Comparison of ENCODE assay signal across 20 cellular contexts in genomic region chr2:164976301-164976700, GRCh38. TPM values are rescaled to one million over a fixed set of nuclear protein-coding genes. Genes with fewer than 3 reads are reported as not detected.
"Had no signal": no experiment of that assay in that cellular context is flagged by ENCODE, and none has a peak within 500 bp of the region (broad histone marks: within the 10 kb centered on the region; RNA-seq: fewer than 3 reads in every experiment).

No MANE protein-coding gene starts in this region.

- H3K4me3 Mint-ChIP-seq: activated CD4-positive, alpha-beta memory T cell treated with anti-CD3 and anti-CD28 coated beads, Interleukin-2, amount 10 ng/mL, durations not matched to agents 7 days and 5 days; activated CD4-positive, alpha-beta T cell treated with anti-CD3 and anti-CD28 coated beads for 36 hours; activated naive CD8-positive, alpha-beta T cell treated with anti-CD3 and anti-CD28 coated beads, Interleukin-2, amount 50 U/mL, for 24 hours; activated T-helper 1 cell treated with anti-CD3 and anti-CD28 coated beads, Interleukin-12 subunit alpha, Interleukin-12 subunit beta, Interleukin-2, Interleukin-4 antibody, amounts not matched to agents 30 ng/mL and 10 ng/mL and 1 ng/mL, durations not matched to agents 14 hours and 24 hours and 36 hours; naive thymus-derived CD8-positive, alpha-beta T cell; T-cell had no signal

- H3K27ac Mint-ChIP-seq: activated CD4-positive, alpha-beta memory T cell treated with anti-CD3 and anti-CD28 coated beads, Interleukin-2, amount 10 ng/mL, durations not matched to agents 7 days and 5 days; activated CD4-positive, alpha-beta T cell treated with anti-CD3 and anti-CD28 coated beads for 36 hours; activated naive CD8-positive, alpha-beta T cell treated with anti-CD3 and anti-CD28 coated beads, Interleukin-2, amount 50 U/mL, for 24 hours; activated T-helper 1 cell treated with anti-CD3 and anti-CD28 coated beads, Interleukin-12 subunit alpha, Interleukin-12 subunit beta, Interleukin-2, Interleukin-4 antibody, amounts not matched to agents 30 ng/mL and 10 ng/mL and 1 ng/mL, durations not matched to agents 14 hours and 24 hours and 36 hours; progenitor cell of endocrine pancreas; T-cell had no signal

- H3K27ac ChIP-seq: coronary artery, epithelial cell of prostate, VCaP had no signal

- H3K36me3 Mint-ChIP-seq: naive thymus-derived CD8-positive, alpha-beta T cell; T-cell had no signal

- H3K27me3 Mint-ChIP-seq: activated CD4-positive, alpha-beta T cell treated with anti-CD3 and anti-CD28 coated beads for 36 hours; naive thymus-derived CD8-positive, alpha-beta T cell; progenitor cell of endocrine pancreas; T-cell had no signal

- H3K9me3 Mint-ChIP-seq: activated CD4-positive, alpha-beta memory T cell treated with anti-CD3 and anti-CD28 coated beads, Interleukin-2, amount 10 ng/mL, durations not matched to agents 7 days and 5 days; activated naive CD8-positive, alpha-beta T cell treated with anti-CD3 and anti-CD28 coated beads, Interleukin-2, amount 50 U/mL, for 24 hours; activated T-helper 1 cell treated with anti-CD3 and anti-CD28 coated beads, Interleukin-12 subunit alpha, Interleukin-12 subunit beta, Interleukin-2, Interleukin-4 antibody, amounts not matched to agents 30 ng/mL and 10 ng/mL and 1 ng/mL, durations not matched to agents 14 hours and 24 hours and 36 hours; naive thymus-derived CD8-positive, alpha-beta T cell; T-cell had no signal

- ATAC-seq: activated CD4-positive, alpha-beta T cell treated with anti-CD3 and anti-CD28 coated beads for 36 hours; activated naive CD8-positive, alpha-beta T cell treated with anti-CD3 and anti-CD28 coated beads, Interleukin-2, amount 50 U/mL, for 24 hours; left cardiac atrium; naive thymus-derived CD8-positive, alpha-beta T cell; sciatic nerve; T-cell had no signal

- H3K4me3 ChIP-seq: coronary artery, lung had no signal

- DNase-seq: activated CD4-positive, alpha-beta memory T cell treated with anti-CD3 and anti-CD28 coated beads, Interleukin-2, amount 10 ng/mL, durations not matched to agents 7 days and 5 days; activated CD4-positive, alpha-beta T cell treated with anti-CD3 and anti-CD28 coated beads for 36 hours; activated naive CD4-positive, alpha-beta T cell treated with Interleukin-2 at 50 U/mL for 16 hours; activated naive CD8-positive, alpha-beta T cell treated with anti-CD3 and anti-CD28 coated beads, Interleukin-2, amount 50 U/mL, for 24 hours; effector CD8-positive, alpha-beta T cell; glutamatergic neuron; left cardiac atrium; naive thymus-derived CD8-positive, alpha-beta T cell; nucleus accumbens; stimulated activated CD4-positive, alpha-beta T cell treated with anti-CD3 and anti-CD28 coated beads, Interleukin-4, amount 100 ng/mL, for 1 hour; stimulated activated CD8-positive, alpha-beta memory T cell treated with anti-CD3 and anti-CD28 coated beads, Interleukin-4, amount 100 ng/mL, for 48 hours; stimulated activated naive CD8-positive, alpha-beta T cell treated with anti-CD3 and anti-CD28 coated beads, Interleukin-15, Interleukin-2, amounts not matched to agents 100 U/mL and 50 U/mL, for 24 hours; T-cell had no signal

RNA-seq across cellular contexts. Expression of gene SLC38A11, which starts 21.0 kb away (rescaled TPM):
- total RNA-seq: activated CD4-positive, alpha-beta memory T cell treated with anti-CD3 and anti-CD28 coated beads, Interleukin-2, amount 10 ng/mL, durations not matched to agents 7 days and 5 days; activated CD4-positive, alpha-beta T cell treated with anti-CD3 and anti-CD28 coated beads for 36 hours; activated T-helper 1 cell treated with anti-CD3 and anti-CD28 coated beads, Interleukin-12 subunit alpha, Interleukin-12 subunit beta, Interleukin-2, Interleukin-4 antibody, amounts not matched to agents 30 ng/mL and 10 ng/mL and 1 ng/mL, durations not matched to agents 14 hours and 24 hours and 36 hours had no signal
- polyA plus RNA-seq: naive thymus-derived CD8-positive, alpha-beta T cell had no signal
